ENCODE assay signal across 21 cellular contexts in genomic region chr12:112927925-112928324, GRCh38. TPM values are rescaled to one million over a fixed set of nuclear protein-coding genes. Genes with fewer than 3 reads are reported as not detected.
"Had no signal": no experiment of that assay in that cellular context is flagged by ENCODE, and none has a peak within 500 bp of the region (broad histone marks: within the 10 kb centered on the region; RNA-seq: fewer than 3 reads in every experiment).

No MANE protein-coding gene starts in this region.

- H3K4me3 ChIP-seq: SJSA1, SK-N-MC had no signal

- H3K27me3 ChIP-seq: SJSA1 had no signal

- H3K9me3 ChIP-seq: SJSA1 had no signal

- H3K4me1 ChIP-seq: SJSA1 had no signal

- FAIRE-seq: RCC 7860 had no signal

- H3K27ac ChIP-seq: KMS-11, SJSA1, SK-N-MC had no signal

- H3K9ac ChIP-seq: KMS-11 had no signal

- H3K36me3 ChIP-seq: SJSA1 had no signal

- H3K4me2 ChIP-seq: KMS-11 had no signal

- DNase-seq: Kasumi-1, MM.1S, NCI-H1092 treated with DMSO at 0.1 percent for 48 hours, NCI-H1436, NCI-H187, NCI-H2029, NCI-H2081 treated with DMSO at 0.1 percent for 48 hours, NCI-H2171, NCI-H226, NCI-H446, NCI-H510A, NCI-H524 treated with DMSO at 0.1 percent for 48 hours, NCI-H69, NCI-H774, Right ventricle myocardium superior, RPMI8226, SIG-M5 had no signal

RNA-seq across cellular contexts. Expression of gene OAS1, which starts 21.2 kb away (rescaled TPM):
- total RNA-seq: SJSA1 had no signal
